In genomic region chr10:95374597-95375209, GRCh38 we compare ENCODE assay signal across 8 cellular contexts.
DNase-seq lines count a peak whose midpoint lies in the region; TF ChIP-seq lines count a peak whose summit lies in the region.

No MANE protein-coding gene starts in this region.

- TF ChIP-seq CTCF in HFF-Myc (IDR thresholded peaks at IDR 0.05; ENCODE audit: low read depth, low read length, missing control alignments), result peak; percentile 95
- TF ChIP-seq CTCF in SK-N-SH (IDR thresholded peaks at IDR 0.05), result peak; percentile 72
- peak; percentile 88 for TF ChIP-seq CTCF in astrocyte of the spinal cord (IDR thresholded peaks at IDR 0.05; ENCODE audit: low read depth, low read length)

- H3F3A ChIP-seq in SK-N-SH (replicated peaks; ENCODE audit: insufficient read depth), result no peaks in the 10 kb centered on the region

- H4K20me1 ChIP-seq in SK-N-SH (ENCODE audit: insufficient read depth), result no peaks in the 10 kb centered on the region

- POLR2A ChIA-PET in SK-N-SH (lab: Yijun Ruan, JAX), result interaction anchor here (1.5 kb wide), 1 partner anchor 229 kb away, joined by 3 read pairs; no protein-coding TSS in a partner anchor

- no peaks in the 10 kb centered on the region for H3K36me3 ChIP-seq in SK-N-SH (replicated peaks in 1 of 2; ENCODE audit: control insufficient read depth in 1 of 2, insufficient read depth in 2 of 2, low read length in 1 of 2)

- CTCF ChIA-PET in SK-N-SH (lab: Yijun Ruan, JAX), result interaction anchor here (0.6 to 8.9 kb wide), 60 partner anchors 8 to 919 kb away, joined by 3 to 214 read pairs (median 4); partner anchors contain the start of gene TCTN3

- H3K9ac ChIP-seq in SK-N-SH, result no peak overlapping the region

- peaks cover 10% of the 10 kb centered on the region; the same call in 1 of the 2 replicates for H3K27me3 ChIP-seq in SK-N-SH (ENCODE audit: insufficient read depth)

- no peaks in the 10 kb centered on the region for H3K79me2 ChIP-seq in SK-N-SH (ENCODE audit: insufficient read depth)

- H3K9me2 ChIP-seq in SK-N-SH, result no peaks in the 10 kb centered on the region

- no peaks in the 10 kb centered on the region for H3K9me3 ChIP-seq in SK-N-SH

- H3K4me1 ChIP-seq in SK-N-SH (ENCODE audit: control insufficient read depth in 1 of 2, insufficient read depth in 2 of 2, low read depth in 1 of 2, low read length in 1 of 2), result peaks cover 0 to 8% of the 10 kb centered on the region in 2 experiments; a peak in 2 of 4 replicates

- peak; percentile 96 for TF ChIP-seq RAD21 in SK-N-SH (IDR thresholded peaks at IDR 0.05; ENCODE audit: low read length)

- H3K4me2 ChIP-seq in SK-N-SH, result no peak overlapping the region

- 2% methylated on average over 5 of the region's 5 CpGs for WGBS in SK-N-SH (ENCODE audit: low lambda C conversion rate)

- no peak overlapping the region for H3K27ac ChIP-seq in SK-N-SH (ENCODE audit: low read depth in 2 of 2, low read length in 1 of 2)

- DNase-seq in activated T-cell treated with anti-CD3 and anti-CD28 coated beads for 1 hour (ENCODE audit: low read depth), result peak; percentile 30
- DNase-seq in activated T-cell treated with anti-CD3 and anti-CD28 coated beads, Interleukin-2, amount 50 U/mL, for 1 hour, result no peak
- peak; percentile 37 for DNase-seq in HFF-Myc (ENCODE audit: extremely low read depth, low read depth)
- peak; percentile 62 for DNase-seq in NCI-H1048 (lab: John Stamatoyannopoulos, UW)
- peak; percentile 73 for DNase-seq in SK-N-SH
- peak; percentile 71 for DNase-seq in astrocyte of the spinal cord (ENCODE audit: low read depth, low spot score)
- DNase-seq in iPS-NIHi11 (ENCODE audit: low spot score), result peak; percentile 87
- peak; percentile 15 to 61 for DNase-seq in stimulated activated CD4-positive, alpha-beta T cell treated with anti-CD3 and anti-CD28 coated beads, Interleukin-12 subunit alpha, Interleukin-12 subunit beta, amount 100 ng/mL, for 24 hours (ENCODE audit: low read depth in 2 of 2)

- TF ChIP-seq EP300 in SK-N-SH (IDR thresholded peaks at IDR 0.05; ENCODE audit: borderline replicate concordance in 1 of 2, low read depth in 1 of 2, low read length in 1 of 2), result no peak

- in situ Hi-C loops in astrocyte of the spinal cord (cut with HindIII; ENCODE audit: low sequenced_read_pairs), result no loop called here

- H2AFZ ChIP-seq in SK-N-SH (ENCODE audit: low read depth), result no peak overlapping the region

- H3K4me3 ChIP-seq in HFF-Myc (replicated peaks; ENCODE audit: low read depth, low read length) (no peak overlapping the region), SK-N-SH (ENCODE audit: low read depth in 2 of 2, low read length in 1 of 2) (peak overlapping the region in 1 of 2 experiments; percentile 31; a peak in 1 of 4 replicates), astrocyte of the spinal cord (ENCODE audit: low read depth, low read length) (no peak overlapping the region)

TF ChIP-seq in SK-N-SH, 30 proteins besides CTCF, POLR2A, EP300 and RAD21:
- TF ChIP-seq TEAD4 (IDR thresholded peaks at IDR 0.05; ENCODE audit: borderline replicate concordance, insufficient read depth) (no peak), RFX5 (IDR thresholded peaks at IDR 0.05; ENCODE audit: low read length) (no peak), SMC3 (IDR thresholded peaks at IDR 0.05; ENCODE audit: low read depth, low read length) (peak; percentile 83), EZH2phosphoT487 (IDR thresholded peaks at IDR 0.05; ENCODE audit: borderline replicate concordance, low read depth) (no peak)
- TF ChIP-seq, protein P1, sequence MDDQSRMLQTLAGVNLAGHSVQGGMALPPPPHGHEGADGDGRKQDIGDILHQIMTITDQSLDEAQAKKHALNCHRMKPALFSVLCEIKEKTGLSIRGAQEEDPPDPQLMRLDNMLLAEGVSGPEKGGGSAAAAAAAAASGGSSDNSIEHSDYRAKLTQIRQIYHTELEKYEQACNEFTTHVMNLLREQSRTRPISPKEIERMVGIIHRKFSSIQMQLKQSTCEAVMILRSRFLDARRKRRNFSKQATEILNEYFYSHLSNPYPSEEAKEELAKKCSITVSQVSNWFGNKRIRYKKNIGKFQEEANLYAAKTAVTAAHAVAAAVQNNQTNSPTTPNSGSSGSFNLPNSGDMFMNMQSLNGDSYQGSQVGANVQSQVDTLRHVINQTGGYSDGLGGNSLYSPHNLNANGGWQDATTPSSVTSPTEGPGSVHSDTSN (IDR thresholded peaks at IDR 0.05), result no peak
- TF ChIP-seq, protein P2, sequence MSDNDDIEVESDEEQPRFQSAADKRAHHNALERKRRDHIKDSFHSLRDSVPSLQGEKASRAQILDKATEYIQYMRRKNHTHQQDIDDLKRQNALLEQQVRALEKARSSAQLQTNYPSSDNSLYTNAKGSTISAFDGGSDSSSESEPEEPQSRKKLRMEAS (IDR thresholded peaks at IDR 0.05; ENCODE audit: low read depth), result no peak
